In the genomic region with DNA sequence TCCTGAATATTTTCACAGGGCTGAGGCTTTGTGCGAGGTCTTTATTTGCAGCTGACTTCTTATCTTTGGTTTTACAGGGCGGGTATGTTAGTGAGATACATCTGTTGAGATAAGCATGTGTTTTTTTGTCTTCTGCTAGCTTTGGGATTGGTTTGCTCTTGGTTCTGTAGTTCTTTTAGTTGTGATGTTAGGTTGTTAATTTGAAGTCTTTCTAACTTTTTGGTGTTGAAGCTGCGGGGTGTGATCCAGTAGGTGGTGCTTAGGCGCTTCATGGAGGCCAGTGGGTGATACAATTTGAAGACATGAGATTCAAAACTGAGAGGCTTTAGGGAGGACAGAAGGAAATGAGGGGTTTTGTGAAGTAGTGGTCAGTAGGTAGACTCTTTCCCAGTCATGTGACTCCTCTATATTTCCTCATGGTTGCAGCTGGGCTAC, we compare ENCODE assay signal across 23 cellular contexts.
DNase-seq lines count a peak whose midpoint lies in the region; ATAC-seq and TF ChIP-seq lines count a peak whose summit lies in the region.
"Had no signal": no experiment of that assay in that cellular context is flagged by ENCODE, and none has a peak within 500 bp of the region (broad histone marks: within the 10 kb centered on the region; RNA-seq: fewer than 3 reads in every experiment).

No MANE protein-coding gene starts in this region.

- H3K4me1 ChIP-seq in endodermal cell (ENCODE audit: control insufficient read depth, insufficient read depth, low read length) (peaks cover 2% of the 10 kb centered on the region), upper lobe of left lung (peaks cover 32 to 53% (median 39%) of the 10 kb centered on the region in 4 donors)

- 72 to 81% methylated on average over 2 to 4 of the region's 4 CpGs for WGBS in endodermal cell (ENCODE audit: insufficient coverage in 1 of 2, insufficient read length in 1 of 2), 2 experiments
- 68 to 85% methylated on average over 4 of the region's 4 CpGs for WGBS in upper lobe of left lung, 2 donors

- intact Hi-C loops in activated B cell treated with CpG ODN at 0.5 μM for 24 hours (cut with micrococcal nuclease) = no loop called here

- no peaks in the 10 kb centered on the region for H3K36me3 ChIP-seq in endodermal cell (ENCODE audit: control insufficient read depth, insufficient read depth, low read length)
- no peaks in the 10 kb centered on the region for H3K36me3 ChIP-seq in upper lobe of left lung
- H3K36me3 ChIP-seq: heart right ventricle, transverse colon had no signal

- no peak for TF ChIP-seq POLR2A in upper lobe of left lung (IDR thresholded peaks at IDR 0.05)

- no peak overlapping the region for H3K9ac ChIP-seq in endodermal cell (ENCODE audit: extremely low read depth, low read length, poor library complexity, severe bottlenecking)

- TF ChIP-seq EP300 in upper lobe of left lung (IDR thresholded peaks at IDR 0.05) = no peak

- H3K9me3 Mint-ChIP-seq in activated naive CD4-positive, alpha-beta T cell treated with anti-CD3 and anti-CD28 coated beads, Interleukin-2, amount 10 ng/mL, durations not matched to agents 7 days and 5 days = peaks cover 29% of the 10 kb centered on the region
- H3K9me3 Mint-ChIP-seq in activated B cell treated with CpG ODN at 0.5 μM for 24 hours (no peaks in the 10 kb centered on the region), endodermal cell (peaks cover 7% of the 10 kb centered on the region)
- H3K9me3 Mint-ChIP-seq: H9 had no signal

- no peak overlapping the region for H3K4me3 ChIP-seq in endodermal cell (ENCODE audit: low read length)
- H3K4me3 ChIP-seq in upper lobe of left lung = no peak overlapping the region
- H3K4me3 ChIP-seq: heart right ventricle, transverse colon had no signal

- no peak for DNase-seq in activated naive CD4-positive, alpha-beta T cell treated with anti-CD3 and anti-CD28 coated beads, Interleukin-2, amount 10 ng/mL, durations not matched to agents 7 days and 5 days
- no peak for DNase-seq in activated naive CD4-positive, alpha-beta T cell treated with Interleukin-2 at 50 U/mL for 16 hours
- DNase-seq in activated B cell treated with CpG ODN at 0.5 μM for 24 hours (no peak), endodermal cell (no peak), upper lobe of left lung (no peak), cerebellum (ENCODE audit: low spot score) (no peak), DMS 273 (lab: John Stamatoyannopoulos, UW; ENCODE audit: unreplicated experiment) (no peak), SW480 (ENCODE audit: low spot score) (no peak)
- DNase-seq: activated T-cell treated with anti-CD3 and anti-CD28 coated beads, Interleukin-2, amount 50 U/mL, for 4 hours; cortex of kidney; GF-D8; H9; heart right ventricle; kidney glomerular epithelial cell; midbrain; MV-4-11; NCI-H2029 treated with DMSO at 0.1 percent for 48 hours; NCI-H524; PC-3; stimulated activated CD4-positive, alpha-beta T cell treated with anti-CD3 and anti-CD28 coated beads, Interleukin-4, amount 100 ng/mL, for 1 hour; stimulated activated CD8-positive, alpha-beta memory T cell treated with anti-CD3 and anti-CD28 coated beads, Interleukin-4, amount 100 ng/mL, for 48 hours; transverse colon had no signal

- H3K27ac ChIP-seq in endodermal cell (ENCODE audit: low read depth, low read length) (no peak overlapping the region), upper lobe of left lung (peak overlapping the region in 3 of 4 donors; percentile 59 to 73 (median 68))
- H3K27ac ChIP-seq: transverse colon had no signal

- TF ChIP-seq CTCF in activated B cell treated with CpG ODN at 0.5 μM for 24 hours (IDR thresholded peaks at IDR 0.05) = no peak
- TF ChIP-seq CTCF in endodermal cell (conservative IDR thresholded peaks at IDR 0.05) = no peak
- TF ChIP-seq CTCF in upper lobe of left lung (IDR thresholded peaks at IDR 0.05) = no peak

- no peaks in the 10 kb centered on the region for H3K27me3 ChIP-seq in endodermal cell (ENCODE audit: control insufficient read depth, insufficient read depth, low read length, poor library complexity, severe bottlenecking)
- no peaks in the 10 kb centered on the region for H3K27me3 ChIP-seq in upper lobe of left lung
- H3K27me3 ChIP-seq: heart right ventricle, transverse colon had no signal

- H3K4me3 Mint-ChIP-seq in activated naive CD4-positive, alpha-beta T cell treated with anti-CD3 and anti-CD28 coated beads, Interleukin-2, amount 10 ng/mL, durations not matched to agents 7 days and 5 days = peak overlapping the region; percentile 0
- H3K4me3 Mint-ChIP-seq in activated B cell treated with CpG ODN at 0.5 μM for 24 hours = no peak overlapping the region
- no peak overlapping the region for H3K4me3 Mint-ChIP-seq in endodermal cell
- H3K4me3 Mint-ChIP-seq: H9, WTC11 had no signal

- peaks cover 86% of the 10 kb centered on the region for H3K4me1 Mint-ChIP-seq in activated naive CD4-positive, alpha-beta T cell treated with anti-CD3 and anti-CD28 coated beads, Interleukin-2, amount 10 ng/mL, durations not matched to agents 7 days and 5 days
- H3K4me1 Mint-ChIP-seq in activated B cell treated with CpG ODN at 0.5 μM for 24 hours (peaks cover 38% of the 10 kb centered on the region), endodermal cell (peaks cover 29% of the 10 kb centered on the region)
- H3K4me1 Mint-ChIP-seq: WTC11 had no signal

- POLR2A ChIA-PET in activated B cell treated with CpG ODN at 0.5 μM for 24 hours (lab: Charles Lee) = no interaction called here

- H3K27ac Mint-ChIP-seq in activated naive CD4-positive, alpha-beta T cell treated with anti-CD3 and anti-CD28 coated beads, Interleukin-2, amount 10 ng/mL, durations not matched to agents 7 days and 5 days = peak overlapping the region; percentile 69
- peak overlapping the region; percentile 4 for H3K27ac Mint-ChIP-seq in activated B cell treated with CpG ODN at 0.5 μM for 24 hours
- peak overlapping the region; percentile 10 for H3K27ac Mint-ChIP-seq in endodermal cell
- H3K27ac Mint-ChIP-seq: WTC11 had no signal

- ATAC-seq in activated B cell treated with CpG ODN at 0.5 μM for 24 hours (ENCODE audit: low read depth) = no peak
- ATAC-seq in upper lobe of left lung (ENCODE audit: low FRiP score in 2 of 2) = no peak
- ATAC-seq: PC-3, WTC11 had no signal

- peaks cover 3% of the 10 kb centered on the region for H3K9me3 ChIP-seq in endodermal cell (ENCODE audit: control insufficient read depth, low read length)
- peaks cover 0 to 5% (median 0%) of the 10 kb centered on the region in 4 donors for H3K9me3 ChIP-seq in upper lobe of left lung
- H3K9me3 ChIP-seq: transverse colon had no signal

- peaks cover 33% of the 10 kb centered on the region for H3K36me3 Mint-ChIP-seq in activated naive CD4-positive, alpha-beta T cell treated with anti-CD3 and anti-CD28 coated beads, Interleukin-2, amount 10 ng/mL, durations not matched to agents 7 days and 5 days
- H3K36me3 Mint-ChIP-seq in activated B cell treated with CpG ODN at 0.5 μM for 24 hours (ENCODE audit: low read depth) (no peaks in the 10 kb centered on the region), endodermal cell (ENCODE audit: low read depth) (no peaks in the 10 kb centered on the region)
- H3K36me3 Mint-ChIP-seq: WTC11 had no signal

- CTCF ChIA-PET in activated naive CD4-positive, alpha-beta T cell treated with anti-CD3 and anti-CD28 coated beads, Interleukin-2, amount 10 ng/mL, durations not matched to agents 7 days and 5 days (lab: Charles Lee) = interaction anchor here (1.0 to 11.8 kb wide), 5 partner anchors 10 to 483 kb away, joined by 3 to 180 read pairs (median 4); a partner anchor contains a TSS
- CTCF ChIA-PET in activated B cell treated with CpG ODN at 0.5 μM for 24 hours (lab: Charles Lee) = no interaction called here

- H3K27me3 Mint-ChIP-seq in activated naive CD4-positive, alpha-beta T cell treated with anti-CD3 and anti-CD28 coated beads, Interleukin-2, amount 10 ng/mL, durations not matched to agents 7 days and 5 days = peaks cover 4% of the 10 kb centered on the region
- H3K27me3 Mint-ChIP-seq in activated B cell treated with CpG ODN at 0.5 μM for 24 hours (no peaks in the 10 kb centered on the region), endodermal cell (ENCODE audit: insufficient read depth) (no peaks in the 10 kb centered on the region)

Comparison
In these comparisons a context has a peak if more than half of its experiments do, and no peak if none do; other contexts are left out.
1. H3K27ac Mint-ChIP-seq: peak in every context shown above with its lines; median percentile 69 in activated naive CD4-positive, alpha-beta T cell treated with anti-CD3 and anti-CD28 coated beads, Interleukin-2, amount 10 ng/mL, durations not matched to agents 7 days and 5 days; 10 in endodermal cell; 4 in activated B cell treated with CpG ODN at 0.5 μM for 24 hours.